In the genomic region with DNA sequence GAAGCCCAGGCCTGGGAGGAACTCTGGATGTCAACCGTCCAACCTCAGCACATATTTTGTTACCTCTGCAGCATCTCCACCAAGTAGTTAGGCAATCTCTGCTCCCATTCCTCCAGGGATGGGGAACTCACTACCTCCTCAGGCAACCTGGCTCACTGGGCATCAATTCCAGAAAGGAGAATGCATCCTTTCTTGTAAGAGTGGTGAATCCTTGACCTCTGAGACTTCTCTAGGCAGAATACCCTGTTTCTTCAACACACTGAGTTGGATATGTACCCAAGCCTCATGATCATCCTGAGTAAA, we compare ENCODE assay signal across 25 cellular contexts.
DNase-seq lines count a peak whose midpoint lies in the region; ATAC-seq and TF ChIP-seq lines count a peak whose summit lies in the region.
"Had no signal": no experiment of that assay in that cellular context is flagged by ENCODE, and none has a peak within 500 bp of the region (broad histone marks: within the 10 kb centered on the region; RNA-seq: fewer than 3 reads in every experiment).

No MANE protein-coding gene starts in this region.

- no peak overlapping the region for H3K9ac ChIP-seq in colonic mucosa (ENCODE audit: low read depth in 2 of 2, low read length in 2 of 2)

- no peak for DNase-seq in heart right ventricle
- no peak for DNase-seq in right atrium auricular region (ENCODE audit: low spot score)
- no peak for DNase-seq in colonic mucosa
- DNase-seq in type B pancreatic cell (ENCODE audit: extremely low spot score, unreplicated experiment), result no peak
- no peak for DNase-seq in activated naive CD8-positive, alpha-beta T cell treated with anti-CD3 and anti-CD28 coated beads, Interleukin-2, amount 50 U/mL, for 24 hours
- no peak for DNase-seq in thyroid gland
- no peak for DNase-seq in activated CD4-positive, alpha-beta memory T cell treated with anti-CD3 and anti-CD28 coated beads, Interleukin-2, amount 10 ng/mL, durations not matched to agents 7 days and 5 days
- DNase-seq: activated CD4-positive, alpha-beta memory T cell treated with anti-CD3 and anti-CD28 coated beads for 36 hours; activated CD8-positive, alpha-beta memory T cell treated with anti-CD3 and anti-CD28 coated beads, Interleukin-2, amount 50 U/mL, for 48 hours; activated naive CD4-positive, alpha-beta T cell treated with anti-CD3 and anti-CD28 coated beads, Interleukin-2, amount 50 U/mL, for 16 hours; AML-193; amygdala; CD4-positive, alpha-beta memory T cell; cortex of kidney; foreskin melanocyte; hypothalamus; NCI-H2081 treated with DMSO at 0.1 percent for 48 hours; nephron progenitor cell; stimulated activated naive CD8-positive, alpha-beta T cell treated with anti-CD3 and anti-CD28 coated beads, Interleukin-15, Interleukin-2, amounts not matched to agents 100 U/mL and 50 U/mL, for 24 hours had no signal

- H3K4me1 ChIP-seq in heart right ventricle (peaks cover 0 to 39% (median 15%) of the 10 kb centered on the region in 9 donors), right atrium auricular region (peaks cover 0 to 32% of the 10 kb centered on the region in 2 donors), colonic mucosa (no peaks in the 10 kb centered on the region), thyroid gland (peaks cover 17 to 39% of the 10 kb centered on the region in 2 donors)
- H3K4me1 ChIP-seq: right lobe of liver had no signal

- TF ChIP-seq POLR2A in thyroid gland (IDR thresholded peaks at IDR 0.05), result no peak

- H3K27me3 Mint-ChIP-seq in nephron (ENCODE audit: low read depth), result peaks cover 32% of the 10 kb centered on the region
- peaks cover 8% of the 10 kb centered on the region for H3K27me3 Mint-ChIP-seq in type B pancreatic cell
- H3K27me3 Mint-ChIP-seq in activated naive CD8-positive, alpha-beta T cell treated with anti-CD3 and anti-CD28 coated beads, Interleukin-2, amount 50 U/mL, for 24 hours, result no peaks in the 10 kb centered on the region
- no peaks in the 10 kb centered on the region for H3K27me3 Mint-ChIP-seq in activated CD4-positive, alpha-beta memory T cell treated with anti-CD3 and anti-CD28 coated beads, Interleukin-2, amount 10 ng/mL, durations not matched to agents 7 days and 5 days
- H3K27me3 Mint-ChIP-seq: activated CD4-positive, alpha-beta memory T cell treated with anti-CD3 and anti-CD28 coated beads for 36 hours had no signal

- no peak for ATAC-seq in heart right ventricle
- ATAC-seq in activated naive CD8-positive, alpha-beta T cell treated with anti-CD3 and anti-CD28 coated beads, Interleukin-2, amount 50 U/mL, for 24 hours, result no peak
- ATAC-seq: activated CD4-positive, CD25-positive, alpha-beta regulatory T cell treated with anti-CD3 and anti-CD28 coated beads, Interleukin-2, amount 50 U/mL, for 24 hours; esophagus mucosa; GM12878; right lobe of liver; stimulated activated naive CD8-positive, alpha-beta T cell treated with anti-CD3 and anti-CD28 coated beads, Interleukin-15, Interleukin-2, amounts not matched to agents 100 U/mL and 50 U/mL, for 24 hours had no signal

- H3K36me3 Mint-ChIP-seq in nephron (ENCODE audit: low read depth), result no peaks in the 10 kb centered on the region
- no peaks in the 10 kb centered on the region for H3K36me3 Mint-ChIP-seq in type B pancreatic cell
- H3K36me3 Mint-ChIP-seq in activated naive CD8-positive, alpha-beta T cell treated with anti-CD3 and anti-CD28 coated beads, Interleukin-2, amount 50 U/mL, for 24 hours (ENCODE audit: low read depth), result no peaks in the 10 kb centered on the region
- no peaks in the 10 kb centered on the region for H3K36me3 Mint-ChIP-seq in activated CD4-positive, alpha-beta memory T cell treated with anti-CD3 and anti-CD28 coated beads, Interleukin-2, amount 10 ng/mL, durations not matched to agents 7 days and 5 days (ENCODE audit: low read depth)
- H3K36me3 Mint-ChIP-seq: activated CD4-positive, alpha-beta memory T cell treated with anti-CD3 and anti-CD28 coated beads for 36 hours; CD4-positive, alpha-beta memory T cell had no signal

- H3K4me3 ChIP-seq in heart right ventricle (no peak overlapping the region), right atrium auricular region (no peak overlapping the region), colonic mucosa (no peak overlapping the region), thyroid gland (replicated peaks in 1 of 3) (no peak overlapping the region)
- H3K4me3 ChIP-seq: GM12878, mucosa of descending colon, right lobe of liver had no signal

- WGBS in heart right ventricle, 2 donors, result 44 to 60% methylated on average over 1 of the region's 1 CpG
- 50 to 63% methylated on average over 1 of the region's 1 CpG for WGBS in thyroid gland, 2 donors

- no peaks in the 10 kb centered on the region for H3K9me3 ChIP-seq in heart right ventricle
- no peaks in the 10 kb centered on the region for H3K9me3 ChIP-seq in right atrium auricular region
- H3K9me3 ChIP-seq in colonic mucosa, result no peaks in the 10 kb centered on the region
- H3K9me3 ChIP-seq in thyroid gland, result no peaks in the 10 kb centered on the region
- H3K9me3 ChIP-seq: mucosa of descending colon, right lobe of liver had no signal

- peaks cover 46% of the 10 kb centered on the region for H3K4me1 Mint-ChIP-seq in nephron
- peaks cover 47% of the 10 kb centered on the region for H3K4me1 Mint-ChIP-seq in type B pancreatic cell (ENCODE audit: unreplicated experiment)
- no peaks in the 10 kb centered on the region for H3K4me1 Mint-ChIP-seq in activated naive CD8-positive, alpha-beta T cell treated with anti-CD3 and anti-CD28 coated beads, Interleukin-2, amount 50 U/mL, for 24 hours
- no peaks in the 10 kb centered on the region for H3K4me1 Mint-ChIP-seq in activated CD4-positive, alpha-beta memory T cell treated with anti-CD3 and anti-CD28 coated beads, Interleukin-2, amount 10 ng/mL, durations not matched to agents 7 days and 5 days
- H3K4me1 Mint-ChIP-seq: CD4-positive, alpha-beta memory T cell had no signal

- intact Hi-C loops in heart right ventricle (cut with DNase I), result loop anchor here in 1 of 10 donors (10.0 kb wide), 1 partner anchor 263 kb away; no protein-coding TSS in a partner anchor
- intact Hi-C loops in colonic mucosa (cut with DNase I), result no loop called here
- intact Hi-C loops in thyroid gland (cut with DNase I), result no loop called here

- H3K4me3 Mint-ChIP-seq in nephron (no peak overlapping the region), type B pancreatic cell (no peak overlapping the region)
- no peak overlapping the region for H3K4me3 Mint-ChIP-seq in activated naive CD8-positive, alpha-beta T cell treated with anti-CD3 and anti-CD28 coated beads, Interleukin-2, amount 50 U/mL, for 24 hours
- H3K4me3 Mint-ChIP-seq in activated CD4-positive, alpha-beta memory T cell treated with anti-CD3 and anti-CD28 coated beads, Interleukin-2, amount 10 ng/mL, durations not matched to agents 7 days and 5 days, result no peak overlapping the region
- H3K4me3 Mint-ChIP-seq: activated CD4-positive, alpha-beta memory T cell treated with anti-CD3 and anti-CD28 coated beads for 36 hours; CD4-positive, alpha-beta memory T cell; nephron progenitor cell had no signal

- H3K27me3 ChIP-seq in heart right ventricle, result no peaks in the 10 kb centered on the region
- no peaks in the 10 kb centered on the region for H3K27me3 ChIP-seq in right atrium auricular region
- no peaks in the 10 kb centered on the region for H3K27me3 ChIP-seq in colonic mucosa
- H3K27me3 ChIP-seq in thyroid gland, result no peaks in the 10 kb centered on the region
- H3K27me3 ChIP-seq: right lobe of liver had no signal

- no peaks in the 10 kb centered on the region for H3K9me3 Mint-ChIP-seq in nephron
- no peaks in the 10 kb centered on the region for H3K9me3 Mint-ChIP-seq in type B pancreatic cell
- no peaks in the 10 kb centered on the region for H3K9me3 Mint-ChIP-seq in activated naive CD8-positive, alpha-beta T cell treated with anti-CD3 and anti-CD28 coated beads, Interleukin-2, amount 50 U/mL, for 24 hours
- no peaks in the 10 kb centered on the region for H3K9me3 Mint-ChIP-seq in activated CD4-positive, alpha-beta memory T cell treated with anti-CD3 and anti-CD28 coated beads, Interleukin-2, amount 10 ng/mL, durations not matched to agents 7 days and 5 days
- H3K9me3 Mint-ChIP-seq: activated CD4-positive, alpha-beta memory T cell treated with anti-CD3 and anti-CD28 coated beads for 36 hours; CD4-positive, alpha-beta memory T cell; nephron progenitor cell had no signal

- POLR2A ChIA-PET in activated CD4-positive, alpha-beta memory T cell treated with anti-CD3 and anti-CD28 coated beads, Interleukin-2, amount 10 ng/mL, durations not matched to agents 7 days and 5 days (lab: Charles Lee), result no interaction called here

- TF ChIP-seq CTCF in heart right ventricle (IDR thresholded peaks at IDR 0.05), result no peak
- no peak for TF ChIP-seq CTCF in right atrium auricular region (IDR thresholded peaks at IDR 0.05)
- TF ChIP-seq CTCF in colonic mucosa (IDR thresholded peaks at IDR 0.05), result no peak
- no peak for TF ChIP-seq CTCF in nephron (IDR thresholded peaks at IDR 0.05; ENCODE audit: unreplicated experiment in 3 of 3)
- no peak for TF ChIP-seq CTCF in type B pancreatic cell (conservative IDR thresholded peaks at IDR 0.05)
- no peak for TF ChIP-seq CTCF in thyroid gland (IDR thresholded peaks at IDR 0.05)

- H3K27ac Mint-ChIP-seq in nephron (peak overlapping the region; percentile 69 to 92 (median 73)), type B pancreatic cell (peak overlapping the region; percentile 36)
- H3K27ac Mint-ChIP-seq in activated naive CD8-positive, alpha-beta T cell treated with anti-CD3 and anti-CD28 coated beads, Interleukin-2, amount 50 U/mL, for 24 hours, result no peak overlapping the region
- H3K27ac Mint-ChIP-seq in activated CD4-positive, alpha-beta memory T cell treated with anti-CD3 and anti-CD28 coated beads, Interleukin-2, amount 10 ng/mL, durations not matched to agents 7 days and 5 days, result no peak overlapping the region
- H3K27ac Mint-ChIP-seq: activated CD4-positive, alpha-beta memory T cell treated with anti-CD3 and anti-CD28 coated beads for 36 hours; nephron progenitor cell had no signal

- H3K27ac ChIP-seq in heart right ventricle (peak overlapping the region in 7 of 10 donors; percentile 28 to 76 (median 56)), right atrium auricular region (peak overlapping the region in 1 of 2 donors; percentile 57), colonic mucosa (peak overlapping the region; percentile 18), thyroid gland (no peak overlapping the region)
- H3K27ac ChIP-seq: right lobe of liver had no signal

- no peaks in the 10 kb centered on the region for H3K36me3 ChIP-seq in heart right ventricle
- H3K36me3 ChIP-seq in right atrium auricular region, result no peaks in the 10 kb centered on the region
- no peaks in the 10 kb centered on the region for H3K36me3 ChIP-seq in colonic mucosa
- H3K36me3 ChIP-seq in thyroid gland, result no peaks in the 10 kb centered on the region
- H3K36me3 ChIP-seq: right lobe of liver had no signal

- CTCF ChIA-PET in activated CD4-positive, alpha-beta memory T cell treated with anti-CD3 and anti-CD28 coated beads, Interleukin-2, amount 10 ng/mL, durations not matched to agents 7 days and 5 days (lab: Charles Lee), result no interaction called here

Comparison
In these comparisons a context has a peak if more than half of its experiments do, and no peak if none do; other contexts are left out.
1. H3K27ac ChIP-seq: peak in heart right ventricle (7 of 10) and colonic mucosa (single experiment); none in thyroid gland (0 of 3).
2. H3K27ac Mint-ChIP-seq: peak in nephron (3 of 3) and type B pancreatic cell (single experiment); none in activated naive CD8-positive, alpha-beta T cell treated with anti-CD3 and anti-CD28 coated beads, Interleukin-2, amount 50 U/mL, for 24 hours (single experiment) and activated CD4-positive, alpha-beta memory T cell treated with anti-CD3 and anti-CD28 coated beads, Interleukin-2, amount 10 ng/mL, durations not matched to agents 7 days and 5 days (single experiment).